Comparison of ENCODE assay signal across 19 cellular contexts in the genomic region with DNA sequence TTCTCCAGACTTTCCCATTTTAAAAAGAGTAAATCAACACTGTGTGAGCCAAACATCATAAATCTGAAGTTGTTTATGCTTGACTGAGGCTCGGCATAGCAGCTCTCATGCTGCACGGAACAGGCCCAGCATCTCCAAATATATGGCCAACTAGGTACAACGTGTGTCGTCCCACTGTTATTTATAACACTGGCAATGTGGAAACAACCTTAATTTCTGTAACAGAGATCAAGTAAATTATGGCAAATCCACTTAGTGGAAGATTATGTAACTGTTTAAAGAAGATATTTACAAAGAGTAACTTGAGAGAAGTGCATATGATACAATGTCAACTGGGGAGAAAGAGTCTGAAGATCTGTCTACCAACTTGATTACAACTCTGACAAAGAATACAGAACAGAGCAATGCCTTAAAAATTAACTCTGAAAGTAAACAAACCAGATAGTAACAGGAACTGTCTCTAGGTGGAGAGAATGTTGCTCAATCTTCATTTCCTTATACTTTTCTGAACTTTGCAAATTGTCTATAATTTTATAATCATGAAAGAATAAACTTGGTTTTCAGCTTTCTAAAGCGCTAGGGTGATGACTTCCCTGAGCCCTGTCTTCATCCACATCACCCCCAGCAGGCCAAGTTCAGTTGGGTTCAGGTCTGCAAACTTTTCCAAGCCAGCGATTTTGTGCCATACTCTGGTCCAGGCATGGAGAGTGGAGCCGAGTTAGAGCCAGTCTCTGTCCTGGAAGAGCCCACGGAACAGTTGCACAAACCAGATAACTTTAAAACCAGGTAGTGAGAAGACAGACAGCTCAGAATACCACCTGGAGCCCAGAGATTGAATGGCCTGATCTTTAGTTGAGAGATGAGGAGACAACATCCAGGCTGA. TPM values are rescaled to one million over a fixed set of nuclear protein-coding genes. Genes with fewer than 3 reads are reported as not detected.
"Had no signal": no experiment of that assay in that cellular context is flagged by ENCODE, and none has a peak within 500 bp of the region (broad histone marks: within the 10 kb centered on the region; RNA-seq: fewer than 3 reads in every experiment).

No MANE protein-coding gene starts in this region.

- H3K4me3 Mint-ChIP-seq: activated CD4-positive, alpha-beta memory T cell treated with anti-CD3 and anti-CD28 coated beads, Interleukin-2, amount 10 ng/mL, durations not matched to agents 7 days and 5 days; activated CD4-positive, alpha-beta T cell treated with anti-CD3 and anti-CD28 coated beads for 36 hours; brain; central memory CD8-positive, alpha-beta T cell; dendritic cell treated with granulocyte-macrophage colony-stimulating factor and Interleukin-4, amounts not matched to agents 40 ng/mL and 50 ng/mL, for 4 days; immature natural killer cell; nephron progenitor cell had no signal

- H3K4me1 Mint-ChIP-seq: activated CD4-positive, alpha-beta memory T cell treated with anti-CD3 and anti-CD28 coated beads, Interleukin-2, amount 10 ng/mL, durations not matched to agents 7 days and 5 days; activated CD4-positive, alpha-beta T cell treated with anti-CD3 and anti-CD28 coated beads for 36 hours; central memory CD8-positive, alpha-beta T cell; immature natural killer cell had no signal

- ATAC-seq: activated CD4-positive, alpha-beta T cell treated with anti-CD3 and anti-CD28 coated beads for 36 hours; left cardiac atrium; psoas muscle had no signal

- H3K27ac Mint-ChIP-seq: activated CD4-positive, alpha-beta memory T cell treated with anti-CD3 and anti-CD28 coated beads, Interleukin-2, amount 10 ng/mL, durations not matched to agents 7 days and 5 days; activated CD4-positive, alpha-beta T cell treated with anti-CD3 and anti-CD28 coated beads for 36 hours; dendritic cell treated with granulocyte-macrophage colony-stimulating factor and Interleukin-4, amounts not matched to agents 40 ng/mL and 50 ng/mL, for 4 days; immature natural killer cell; nephron progenitor cell had no signal

- H3K36me3 ChIP-seq: tibial artery, WERI-Rb-1 had no signal

- DNase-seq: activated CD4-positive, alpha-beta memory T cell treated with anti-CD3 and anti-CD28 coated beads, Interleukin-2, amount 10 ng/mL, durations not matched to agents 7 days and 5 days; activated CD4-positive, alpha-beta T cell treated with anti-CD3 and anti-CD28 coated beads for 36 hours; activated naive CD4-positive, alpha-beta T cell treated with anti-CD3 and anti-CD28 coated beads, Interleukin-2, amount 50 U/mL, for 16 hours; amygdala; erythroblast; immature natural killer cell; left cardiac atrium; mammary epithelial cell; nephron progenitor cell; psoas muscle; stimulated activated CD4-positive, alpha-beta T cell treated with anti-CD3 and anti-CD28 coated beads, Interleukin-15, amount 100 ng/mL, for 24 hours; stimulated activated CD4-positive, alpha-beta T cell treated with anti-CD3 and anti-CD28 coated beads, Interleukin-4, amount 100 ng/mL, for 24 hours; T1000; tibial artery; WERI-Rb-1 had no signal

- H3K27ac ChIP-seq: psoas muscle, tibial artery, WERI-Rb-1 had no signal

- H3K4me1 ChIP-seq: psoas muscle, tibial artery had no signal

- H3K9me3 ChIP-seq: psoas muscle, tibial artery had no signal

- H3K9me3 Mint-ChIP-seq: activated CD4-positive, alpha-beta memory T cell treated with anti-CD3 and anti-CD28 coated beads, Interleukin-2, amount 10 ng/mL, durations not matched to agents 7 days and 5 days; brain; central memory CD8-positive, alpha-beta T cell; dendritic cell treated with granulocyte-macrophage colony-stimulating factor and Interleukin-4, amounts not matched to agents 40 ng/mL and 50 ng/mL, for 4 days; immature natural killer cell; nephron progenitor cell had no signal

- H3K27me3 Mint-ChIP-seq: activated CD4-positive, alpha-beta memory T cell treated with anti-CD3 and anti-CD28 coated beads, Interleukin-2, amount 10 ng/mL, durations not matched to agents 7 days and 5 days; activated CD4-positive, alpha-beta T cell treated with anti-CD3 and anti-CD28 coated beads for 36 hours had no signal

- H3K36me3 Mint-ChIP-seq: brain, immature natural killer cell had no signal

- H3K4me3 ChIP-seq: psoas muscle, tibial artery had no signal

RNA-seq across cellular contexts. Expression of a gene that starts 44.4 kb away (rescaled TPM):
- total RNA-seq: activated CD4-positive, alpha-beta memory T cell treated with anti-CD3 and anti-CD28 coated beads, Interleukin-2, amount 10 ng/mL, durations not matched to agents 7 days and 5 days; activated CD4-positive, alpha-beta T cell treated with anti-CD3 and anti-CD28 coated beads for 36 hours; SK-MEL-5 had no signal
- polyA plus RNA-seq: immature natural killer cell had no signal
